19 cellular contexts compared by ENCODE assay signal in genomic region chr9:124014355-124015026, GRCh38. TPM values are rescaled to one million over a fixed set of nuclear protein-coding genes. Genes with fewer than 3 reads are reported as not detected.
"Had no signal": no experiment of that assay in that cellular context is flagged by ENCODE, and none has a peak within 500 bp of the region (broad histone marks: within the 10 kb centered on the region; RNA-seq: fewer than 3 reads in every experiment).

No MANE protein-coding gene starts in this region.

- H3K4me3 Mint-ChIP-seq: activated CD8-positive, alpha-beta memory T cell treated with anti-CD3 and anti-CD28 coated beads, Interleukin-2, amount 10 ng/mL, durations not matched to agents 7 days and 5 days; activated T-cell treated with anti-CD3 and anti-CD28 coated beads, Interleukin-2, amount 50 U/mL, for 4 hours; stimulated activated naive CD8-positive, alpha-beta T cell treated with anti-CD3 and anti-CD28 coated beads, Interleukin-15, amount 100 ng/mL, for 72 hours had no signal

- H3K27ac Mint-ChIP-seq: activated CD8-positive, alpha-beta memory T cell treated with anti-CD3 and anti-CD28 coated beads, Interleukin-2, amount 10 ng/mL, durations not matched to agents 7 days and 5 days had no signal

- H3K4me3 ChIP-seq: heart right ventricle, left ventricle myocardium inferior, prostate gland, sigmoid colon, thoracic aorta had no signal

- DNase-seq: activated CD4-positive, alpha-beta T cell treated with anti-CD3 and anti-CD28 coated beads for 48 hours; activated CD8-positive, alpha-beta memory T cell treated with anti-CD3 and anti-CD28 coated beads, Interleukin-2, amount 10 ng/mL, durations not matched to agents 7 days and 5 days; activated gamma-delta T cell treated with Interleukin-2 at 50 U/mL for 16 hours; activated T-cell treated with anti-CD3 and anti-CD28 coated beads, Interleukin-2, amount 50 U/mL, for 4 hours; cortex of kidney; effector memory CD4-positive, alpha-beta T cell; heart right ventricle; kidney; left ventricle myocardium inferior; mesenchymal stem cell; sigmoid colon; stimulated activated CD4-positive, alpha-beta T cell treated with anti-CD3 and anti-CD28 coated beads, Interleukin-4, amount 100 ng/mL, for 1 hour; stimulated activated naive CD8-positive, alpha-beta T cell treated with anti-CD3 and anti-CD28 coated beads, Interleukin-15, amount 100 ng/mL, for 72 hours; T1000; WERI-Rb-1 had no signal

- H3K9me3 Mint-ChIP-seq: activated T-cell treated with anti-CD3 and anti-CD28 coated beads, Interleukin-2, amount 50 U/mL, for 4 hours; stimulated activated naive CD8-positive, alpha-beta T cell treated with anti-CD3 and anti-CD28 coated beads, Interleukin-15, amount 100 ng/mL, for 72 hours had no signal

RNA-seq across cellular contexts. Expression of gene LHX2, which starts 2.9 kb away (rescaled TPM):
- total RNA-seq: activated CD8-positive, alpha-beta memory T cell treated with anti-CD3 and anti-CD28 coated beads, Interleukin-2, amount 10 ng/mL, durations not matched to agents 7 days and 5 days; fibroblast of lung; kidney; left ventricle myocardium inferior; thoracic aorta; urinary bladder had no signal
- polyA plus RNA-seq: fibroblast of lung, sigmoid colon, urinary bladder had no signal
